In genomic region chr18:48721308-48721707, GRCh38 we compare ENCODE assay signal across 15 cellular contexts.
"Had no signal": no experiment of that assay in that cellular context is flagged by ENCODE, and none has a peak within 500 bp of the region (broad histone marks: within the 10 kb centered on the region; RNA-seq: fewer than 3 reads in every experiment).

No MANE protein-coding gene starts in this region.

- H3K4me1 ChIP-seq: body of pancreas had no signal

- H3K27me3 ChIP-seq: adrenal gland, body of pancreas, right atrium auricular region, stomach had no signal

- H3K9me3 Mint-ChIP-seq: memory B cell, natural killer cell, T-cell had no signal

- H3K27ac Mint-ChIP-seq: memory B cell, natural killer cell, progenitor cell of endocrine pancreas, T-cell had no signal

- DNase-seq: activated naive CD4-positive, alpha-beta T cell treated with anti-CD3 and anti-CD28 coated beads, Interleukin-2, amount 50 U/mL, for 16 hours; adrenal gland; body of pancreas; central memory CD4-positive, alpha-beta T cell; left ventricle myocardium superior; natural killer cell; stomach; T-cell; T-helper 9 cell had no signal

- FAIRE-seq: keratinocyte had no signal

- H3K27ac ChIP-seq: adrenal gland, body of pancreas, coronary artery, right atrium auricular region, stomach, thoracic aorta had no signal

- H3K4me3 Mint-ChIP-seq: memory B cell, natural killer cell, T-cell had no signal

- H3K4me1 Mint-ChIP-seq: T-cell had no signal

- H3K36me3 Mint-ChIP-seq: natural killer cell, T-cell had no signal

- H3K9me3 ChIP-seq: adrenal gland, body of pancreas, right atrium auricular region, thoracic aorta had no signal

- H3K4me3 ChIP-seq: adrenal gland, body of pancreas, coronary artery, right atrium auricular region, stomach, thoracic aorta had no signal

- H3K27me3 Mint-ChIP-seq: progenitor cell of endocrine pancreas, T-cell had no signal

- H3K36me3 ChIP-seq: adrenal gland, thoracic aorta had no signal
